33 cellular contexts compared by ENCODE assay signal in the genomic region with DNA sequence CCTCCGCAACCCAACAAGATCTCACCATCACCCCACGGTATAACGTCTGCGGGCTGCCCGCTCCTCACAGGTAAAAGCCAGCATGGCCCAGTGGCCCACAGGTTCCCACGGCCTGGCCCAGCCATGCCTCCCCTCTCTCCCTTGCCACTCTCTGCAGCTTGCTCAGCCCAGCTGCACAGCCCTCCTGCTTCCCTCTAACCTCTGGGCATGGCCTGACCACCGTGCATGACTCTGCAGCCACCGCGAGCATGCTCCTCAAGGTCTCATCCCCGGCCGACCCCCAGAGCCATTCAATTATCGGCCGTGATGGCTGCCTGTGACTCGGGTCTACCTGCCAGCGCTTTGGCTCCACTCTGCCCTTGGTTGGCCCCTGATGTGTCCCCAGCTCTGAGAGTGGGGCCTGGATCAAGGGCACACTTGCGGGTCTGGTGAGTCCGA.
"Had no signal": no experiment of that assay in that cellular context is flagged by ENCODE, and none has a peak within 500 bp of the region (broad histone marks: within the 10 kb centered on the region; RNA-seq: fewer than 3 reads in every experiment).

No MANE protein-coding gene starts in this region.

- DNase-seq: activated CD4-positive, alpha-beta T cell treated with anti-CD3 and anti-CD28 coated beads for 48 hours; activated CD4-positive, alpha-beta T cell treated with anti-CD3 and anti-CD28 coated beads, Interleukin-2, amount 50 U/mL, for 48 hours; activated CD8-positive, alpha-beta memory T cell treated with anti-CD3 and anti-CD28 coated beads for 24 hours; activated effector memory CD4-positive, alpha-beta T cell treated with Interleukin-2 at 50 U/mL for 16 hours; activated naive CD4-positive, alpha-beta T cell treated with anti-CD3 and anti-CD28 coated beads for 36 hours; activated naive CD8-positive, alpha-beta T cell treated with anti-CD3 and anti-CD28 coated beads for 36 hours; adrenal gland; body of pancreas; effector memory CD4-positive, alpha-beta T cell; erythroblast; gastrocnemius medialis; hypothalamus; immature natural killer cell; left ventricle myocardium inferior; midbrain; naive thymus-derived CD4-positive, alpha-beta T cell; retina; stimulated activated CD4-positive, alpha-beta T cell treated with anti-CD3 and anti-CD28 coated beads, Interleukin-15, amount 100 ng/mL, for 24 hours; stimulated activated CD4-positive, alpha-beta T cell treated with anti-CD3 and anti-CD28 coated beads, Interleukin-2, amount 100 ng/mL, for 24 hours; stimulated activated naive B cell treated with anti-CD40 and anti-IgM and Interleukin-4, amounts not matched to agents 10 μg/mL and 1 μg/mL and 100 μg/mL, for 72 hours; stomach; SW 1271; T-helper 9 cell; thyroid gland; WERI-Rb-1 had no signal

- H3K9me3 Mint-ChIP-seq: activated naive CD4-positive, alpha-beta T cell treated with anti-CD3 and anti-CD28 coated beads for 36 hours; activated naive CD8-positive, alpha-beta T cell treated with anti-CD3 and anti-CD28 coated beads for 36 hours; immature natural killer cell; stimulated activated naive B cell treated with anti-CD40 and anti-IgM and Interleukin-4, amounts not matched to agents 10 μg/mL and 1 μg/mL and 100 μg/mL, for 72 hours; T-helper 1 cell treated with Interleukin-12 subunit alpha and Interleukin-12 subunit beta and Interleukin-4 antibody, amounts not matched to agents 30 μg/mL and 1 μg/mL, for 36 hours had no signal

- H3K4me1 Mint-ChIP-seq: activated naive CD8-positive, alpha-beta T cell treated with anti-CD3 and anti-CD28 coated beads for 36 hours; immature natural killer cell; naive thymus-derived CD4-positive, alpha-beta T cell; stimulated activated naive B cell treated with anti-CD40 and anti-IgM and Interleukin-4, amounts not matched to agents 10 μg/mL and 1 μg/mL and 100 μg/mL, for 72 hours had no signal

- H3K27ac ChIP-seq: adrenal gland, body of pancreas, cardiac muscle cell, coronary artery, gastrocnemius medialis, left ventricle myocardium inferior, prostate gland, stomach, thyroid gland, WERI-Rb-1 had no signal

- H3K36me3 ChIP-seq: adrenal gland, cardiac muscle cell, gastrocnemius medialis, left ventricle myocardium inferior, prostate gland, stomach, thyroid gland, WERI-Rb-1 had no signal

- ATAC-seq: activated CD4-positive, CD25-positive, alpha-beta regulatory T cell treated with anti-CD3 and anti-CD28 coated beads, Interleukin-2, amount 50 U/mL, for 24 hours; body of pancreas; gastrocnemius medialis; naive thymus-derived CD4-positive, alpha-beta T cell; sciatic nerve; stimulated activated naive B cell treated with anti-CD40 and anti-IgM and Interleukin-4, amounts not matched to agents 10 μg/mL and 1 μg/mL and 100 μg/mL, for 72 hours had no signal

- H3K27me3 ChIP-seq: adrenal gland, body of pancreas, cardiac muscle cell, dorsolateral prefrontal cortex, gastrocnemius medialis, stomach, thyroid gland had no signal

- H3K9me3 ChIP-seq: adrenal gland, body of pancreas, gastrocnemius medialis, left ventricle myocardium inferior, prostate gland, stomach, thyroid gland had no signal

- H3K4me3 ChIP-seq: adrenal gland, body of pancreas, cardiac muscle cell, coronary artery, dorsolateral prefrontal cortex, gastrocnemius medialis, left ventricle myocardium inferior, prostate gland, smooth muscle cell, stomach, thyroid gland had no signal

- H3K36me3 Mint-ChIP-seq: activated naive CD8-positive, alpha-beta T cell treated with anti-CD3 and anti-CD28 coated beads for 36 hours; immature natural killer cell; naive thymus-derived CD4-positive, alpha-beta T cell; stimulated activated naive B cell treated with anti-CD40 and anti-IgM and Interleukin-4, amounts not matched to agents 10 μg/mL and 1 μg/mL and 100 μg/mL, for 72 hours had no signal

- H3K4me3 Mint-ChIP-seq: activated naive CD4-positive, alpha-beta T cell treated with anti-CD3 and anti-CD28 coated beads for 36 hours; activated naive CD8-positive, alpha-beta T cell treated with anti-CD3 and anti-CD28 coated beads for 36 hours; immature natural killer cell; naive thymus-derived CD4-positive, alpha-beta T cell; stimulated activated naive B cell treated with anti-CD40 and anti-IgM and Interleukin-4, amounts not matched to agents 10 μg/mL and 1 μg/mL and 100 μg/mL, for 72 hours; T-helper 1 cell treated with Interleukin-12 subunit alpha and Interleukin-12 subunit beta and Interleukin-4 antibody, amounts not matched to agents 30 μg/mL and 1 μg/mL, for 36 hours had no signal

- H3K27ac Mint-ChIP-seq: activated naive CD4-positive, alpha-beta T cell treated with anti-CD3 and anti-CD28 coated beads for 36 hours; activated naive CD8-positive, alpha-beta T cell treated with anti-CD3 and anti-CD28 coated beads for 36 hours; immature natural killer cell; naive thymus-derived CD4-positive, alpha-beta T cell; stimulated activated naive B cell treated with anti-CD40 and anti-IgM and Interleukin-4, amounts not matched to agents 10 μg/mL and 1 μg/mL and 100 μg/mL, for 72 hours; T-helper 1 cell treated with Interleukin-12 subunit alpha and Interleukin-12 subunit beta and Interleukin-4 antibody, amounts not matched to agents 30 μg/mL and 1 μg/mL, for 36 hours had no signal

- H3K4me1 ChIP-seq: adrenal gland, body of pancreas, gastrocnemius medialis, left ventricle myocardium inferior, prostate gland, stomach, thyroid gland had no signal
